31 cellular contexts compared by ENCODE assay signal in the genomic region with DNA sequence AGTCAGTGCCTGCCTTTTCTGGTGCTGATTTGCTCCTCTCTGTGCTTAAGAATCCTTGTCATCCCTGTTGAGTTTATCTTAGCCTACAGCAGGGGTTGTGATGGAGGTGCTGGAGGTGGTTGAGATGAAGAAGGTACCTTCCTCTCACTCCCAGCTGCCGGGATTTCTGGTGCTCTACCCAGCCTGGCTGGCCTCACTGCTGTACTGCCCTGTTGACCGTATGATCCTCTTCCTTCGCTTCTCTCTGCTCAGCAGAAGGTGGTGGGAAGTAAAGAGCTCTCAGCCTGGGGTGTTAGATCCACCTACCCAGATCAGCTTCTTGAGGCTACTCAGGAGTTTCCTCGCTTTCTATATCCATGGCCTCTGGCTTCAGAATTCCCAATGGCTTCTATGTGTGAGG.
"Had no signal": no experiment of that assay in that cellular context is flagged by ENCODE, and none has a peak within 500 bp of the region (broad histone marks: within the 10 kb centered on the region; RNA-seq: fewer than 3 reads in every experiment).

No MANE protein-coding gene starts in this region.

- H3K27ac Mint-ChIP-seq: dendritic cell treated with granulocyte-macrophage colony-stimulating factor and Interleukin-4, amounts not matched to agents 40 ng/mL and 50 ng/mL, for 4 days; immature natural killer cell; mesothelial cell of epicardium; naive B cell; natural killer cell treated with Interleukin-12 subunit alpha and Interleukin-12 subunit beta and Interleukin-15 and Interleukin-18, amount 100 ng/mL, for 72 hours; progenitor cell of endocrine pancreas; stimulated activated effector memory CD8-positive, alpha-beta T cell treated with anti-CD3 and anti-CD28 coated beads, Interleukin-12 subunit alpha, Interleukin-12 subunit beta, amount 100 ng/mL, for 72 hours; type B pancreatic cell had no signal

- H3K4me3 ChIP-seq: esophagus muscularis mucosa, gastroesophageal sphincter, heart right ventricle, lower lobe of right lung, mucosa of descending colon, right lobe of liver, smooth muscle cell, testis, tibial artery had no signal

- H3K27ac ChIP-seq: esophagus muscularis mucosa, foreskin keratinocyte, gastroesophageal sphincter, heart right ventricle, lower lobe of right lung, parathyroid adenoma, right lobe of liver, tibial artery had no signal

- H3K4me3 Mint-ChIP-seq: dendritic cell treated with granulocyte-macrophage colony-stimulating factor and Interleukin-4, amounts not matched to agents 40 ng/mL and 50 ng/mL, for 4 days; immature natural killer cell; mesothelial cell of epicardium; naive B cell; natural killer cell treated with Interleukin-12 subunit alpha and Interleukin-12 subunit beta and Interleukin-15 and Interleukin-18, amount 100 ng/mL, for 72 hours; neural crest cell; stimulated activated effector memory CD8-positive, alpha-beta T cell treated with anti-CD3 and anti-CD28 coated beads, Interleukin-12 subunit alpha, Interleukin-12 subunit beta, amount 100 ng/mL, for 72 hours; type B pancreatic cell had no signal

- ATAC-seq: foreskin keratinocyte; gastroesophageal sphincter; heart right ventricle; left colon; left ventricle myocardium superior; lower lobe of right lung; mucosa of descending colon; natural killer cell treated with Interleukin-12 subunit alpha and Interleukin-12 subunit beta and Interleukin-15 and Interleukin-18, amount 100 ng/mL, for 72 hours; right lobe of liver; stimulated activated effector memory CD8-positive, alpha-beta T cell treated with anti-CD3 and anti-CD28 coated beads, Interleukin-12 subunit alpha, Interleukin-12 subunit beta, amount 100 ng/mL, for 72 hours; stimulated activated naive CD8-positive, alpha-beta T cell treated with anti-CD3 and anti-CD28 coated beads, Interleukin-15, Interleukin-2, amounts not matched to agents 100 U/mL and 50 U/mL, for 24 hours had no signal

- H2AFZ ChIP-seq: parathyroid adenoma had no signal

- H3K9me3 ChIP-seq: esophagus muscularis mucosa, gastroesophageal sphincter, heart right ventricle, lower lobe of right lung, mucosa of descending colon, right lobe of liver, testis, tibial artery had no signal

- DNase-seq: effector CD8-positive, alpha-beta T cell; foreskin keratinocyte; glutamatergic neuron; heart right ventricle; hippocampal formation; immature natural killer cell; islet precursor cell; kidney glomerular epithelial cell; left colon; left ventricle myocardium superior; lower lobe of right lung; mucosa of descending colon; naive B cell; stimulated activated CD4-positive, alpha-beta T cell treated with anti-CD3 and anti-CD28 coated beads, Interleukin-2, amount 100 ng/mL, for 24 hours; stimulated activated CD4-positive, alpha-beta T cell treated with anti-CD3 and anti-CD28 coated beads, Interleukin-4, amount 100 ng/mL, for 24 hours; stimulated activated naive CD8-positive, alpha-beta T cell treated with anti-CD3 and anti-CD28 coated beads, Interleukin-15, Interleukin-2, amounts not matched to agents 100 U/mL and 50 U/mL, for 24 hours; substantia nigra; testis; tibial artery had no signal

- H3K4me2 ChIP-seq: smooth muscle cell had no signal

- H3K36me3 Mint-ChIP-seq: immature natural killer cell; mesothelial cell of epicardium; naive B cell; natural killer cell treated with Interleukin-12 subunit alpha and Interleukin-12 subunit beta and Interleukin-15 and Interleukin-18, amount 100 ng/mL, for 72 hours; stimulated activated effector memory CD8-positive, alpha-beta T cell treated with anti-CD3 and anti-CD28 coated beads, Interleukin-12 subunit alpha, Interleukin-12 subunit beta, amount 100 ng/mL, for 72 hours; type B pancreatic cell had no signal

- H3K27me3 ChIP-seq: foreskin keratinocyte, right lobe of liver, testis, tibial artery had no signal

- H3K9ac ChIP-seq: parathyroid adenoma had no signal

- H3K4me1 ChIP-seq: foreskin keratinocyte, parathyroid adenoma, right lobe of liver had no signal

- H3K79me2 ChIP-seq: parathyroid adenoma had no signal

- H3K4me1 Mint-ChIP-seq: immature natural killer cell; mesothelial cell of epicardium; neural crest cell; stimulated activated effector memory CD8-positive, alpha-beta T cell treated with anti-CD3 and anti-CD28 coated beads, Interleukin-12 subunit alpha, Interleukin-12 subunit beta, amount 100 ng/mL, for 72 hours had no signal

- H3K36me3 ChIP-seq: esophagus muscularis mucosa, gastroesophageal sphincter, heart right ventricle, lower lobe of right lung, right lobe of liver, tibial artery had no signal

- H3K9me3 Mint-ChIP-seq: immature natural killer cell; mesothelial cell of epicardium; natural killer cell treated with Interleukin-12 subunit alpha and Interleukin-12 subunit beta and Interleukin-15 and Interleukin-18, amount 100 ng/mL, for 72 hours; neural crest cell; stimulated activated effector memory CD8-positive, alpha-beta T cell treated with anti-CD3 and anti-CD28 coated beads, Interleukin-12 subunit alpha, Interleukin-12 subunit beta, amount 100 ng/mL, for 72 hours; type B pancreatic cell had no signal
